12 cellular contexts compared by ENCODE assay signal in the genomic region with DNA sequence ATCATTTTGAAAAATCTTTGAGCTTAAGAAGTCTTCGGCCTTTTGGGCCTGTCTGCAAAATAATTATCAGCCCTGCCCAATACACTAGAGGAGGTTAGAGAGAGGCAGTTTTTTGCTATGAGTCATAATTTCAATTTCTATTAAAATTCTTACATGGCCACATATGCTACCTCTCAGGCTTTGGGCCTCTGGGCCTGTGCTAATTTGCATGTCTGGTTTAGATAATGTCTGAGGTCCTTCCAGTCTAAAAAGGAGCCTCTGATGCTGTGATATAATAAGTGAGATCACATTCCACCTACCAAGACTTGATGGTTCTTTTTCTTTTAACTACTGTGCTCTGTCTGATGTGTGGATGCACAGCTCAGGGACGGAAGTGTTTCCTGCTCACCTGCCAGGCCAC.
DNase-seq lines count a peak whose midpoint lies in the region; ATAC-seq, FAIRE-seq and TF ChIP-seq lines count a peak whose summit lies in the region.
"Had no signal": no experiment of that assay in that cellular context is flagged by ENCODE, and none has a peak within 500 bp of the region (broad histone marks: within the 10 kb centered on the region; RNA-seq: fewer than 3 reads in every experiment).

No MANE protein-coding gene starts in this region.

- H3K4me2 ChIP-seq in OCI-LY3 (ENCODE audit: low read length) (peak overlapping the region; percentile 44), HepG2 (ENCODE audit: low read depth, low read length) (no peak overlapping the region)
- H3K4me2 ChIP-seq: BLaER1 treated with 17β-estradiol and CSF1 and Interleukin-3, amounts not matched to agents 10 nM and 100 nM had no signal

- H3K4me3 ChIP-seq in OCI-LY3 (ENCODE audit: low read length) (peak overlapping the region; percentile 19; the same call in 1 of the 2 replicates), HepG2 (replicated peaks in 1 of 3; ENCODE audit: insufficient read depth in 1 of 3, low read depth in 2 of 3, low read length in 3 of 3) (no peak overlapping the region), H7 (ENCODE audit: insufficient read depth, low read depth, low read length) (no peak overlapping the region)
- H3K4me3 ChIP-seq: BLaER1 treated with 17β-estradiol and CSF1 and Interleukin-3, amounts not matched to agents 10 nM and 100 nM; K562 had no signal

- TF ChIP-seq EP300 in HepG2 (IDR thresholded peaks at IDR 0.05; ENCODE audit: low read depth in 2 of 2, low read length in 2 of 2) (no peak), HepG2 (CRISPR knock-in tag; IDR thresholded peaks at IDR 0.05; ENCODE audit: borderline replicate concordance) (no peak)

- H3K4me1 ChIP-seq in OCI-LY3 (ENCODE audit: low read length): peaks cover 11% of the 10 kb centered on the region
- no peaks in the 10 kb centered on the region for H3K4me1 ChIP-seq in HepG2 (ENCODE audit: insufficient read depth, low read length)

- in situ Hi-C loops in HepG2 (cut with HindIII; ENCODE audit: extremely low pct_ligation_motif_present, low pct_unique_long_range_greater_than_20kb): no loop called here

- H2AFZ ChIP-seq in OCI-LY3 (ENCODE audit: low read depth, low read length): no peak overlapping the region
- H2AFZ ChIP-seq in HepG2 (ENCODE audit: low read length): no peak overlapping the region

- DNase-seq in AG08395 (ENCODE audit: low spot score) (peak; percentile 41), HepG2 (ENCODE audit: low spot score) (no peak), KG1 (lab: John Stamatoyannopoulos, UW) (no peak), H7 (no peak)
- DNase-seq in stimulated activated CD4-positive, alpha-beta T cell treated with anti-CD3 and anti-CD28 coated beads, Interleukin-1b, Interleukin-23, amount 100 ng/mL, for 48 hours: no peak
- DNase-seq: stimulated activated CD4-positive, alpha-beta T cell treated with anti-CD3 and anti-CD28 coated beads, Interleukin-2, amount 100 ng/mL, for 48 hours had no signal

- BruUV-seq in HepG2 (replicated peaks; lab: Mats Ljungman, UMichigan): no TSS peak

- TF ChIP-seq CTCF in OCI-LY3 (IDR thresholded peaks at IDR 0.05; ENCODE audit: low read depth, low read length) (no peak), HepG2 (CRISPR knock-in tag; IDR thresholded peaks at IDR 0.05) (no peak)

- H4K20me1 ChIP-seq in OCI-LY3 (ENCODE audit: insufficient read depth, low read length) (no peaks in the 10 kb centered on the region), HepG2 (ENCODE audit: insufficient read depth, low read length) (no peaks in the 10 kb centered on the region)

- no peaks in the 10 kb centered on the region for H3K9me3 ChIP-seq in OCI-LY3 (ENCODE audit: insufficient read depth, low read length)
- no peaks in the 10 kb centered on the region for H3K9me3 ChIP-seq in HepG2 (ENCODE audit: low read length)
- H3K9me3 ChIP-seq: BLaER1 treated with 17β-estradiol and CSF1 and Interleukin-3, amounts not matched to agents 10 nM and 100 nM had no signal

- no peak for TF ChIP-seq RAD21 in HepG2 (CRISPR knock-in tag; IDR thresholded peaks at IDR 0.05)

- ATAC-seq in GM18909 (IDR thresholded peaks at IDR 0.05; ENCODE audit: poor library complexity, unreplicated experiment): peak; percentile 97
- peak; percentile 99 for ATAC-seq in HG02852 (IDR thresholded peaks at IDR 0.05; ENCODE audit: unreplicated experiment)
- no peak for ATAC-seq in HepG2
- ATAC-seq: K562 had no signal

- intact Hi-C loops in HepG2 (cut with micrococcal nuclease; ENCODE audit: unreplicated experiment): no loop called here

- POLR2A ChIA-PET in HepG2 (lab: Yijun Ruan, JAX): no interaction called here

- CTCF ChIA-PET in HepG2 (lab: Yijun Ruan, JAX; ENCODE audit: low intra/inter-chr PET ratio, low total read pairs): no interaction called here

- TF ChIP-seq POLR2A in HepG2 (IDR thresholded peaks at IDR 0.05; ENCODE audit: insufficient read depth in 1 of 2, low read depth in 2 of 2, low read length in 2 of 2): no peak

- H3K27ac ChIP-seq in OCI-LY3 (ENCODE audit: low read length) (peak overlapping the region; percentile 45; the same call in 1 of the 2 replicates), HepG2 (ENCODE audit: extremely low read length, insufficient read depth, low read length) (no peak overlapping the region)
- H3K27ac ChIP-seq: BLaER1 treated with 17β-estradiol and CSF1 and Interleukin-3, amounts not matched to agents 10 nM and 100 nM had no signal

- no peaks in the 10 kb centered on the region for H3K79me2 ChIP-seq in OCI-LY3 (ENCODE audit: low read length)
- H3K79me2 ChIP-seq in HepG2 (ENCODE audit: insufficient read depth, low read length): no peaks in the 10 kb centered on the region

- no peak for FAIRE-seq in HepG2 (lab: Jason Lieb, UNC)
- FAIRE-seq: bronchial epithelial cell, K562 had no signal

- WGBS in HepG2 (ENCODE audit: low lambda C conversion rate): 0% methylated on average over 2 of the region's 2 CpGs

- no peaks in the 10 kb centered on the region for H3K27me3 ChIP-seq in OCI-LY3 (ENCODE audit: low read depth, low read length)
- H3K27me3 ChIP-seq in HepG2 (ENCODE audit: control insufficient read depth in 1 of 2, insufficient read depth in 2 of 2, low read length in 2 of 2): peaks cover 2 to 35% of the 10 kb centered on the region in 2 experiments; a peak in 2 of 5 replicates
- H3K27me3 ChIP-seq in H7 (ENCODE audit: control insufficient read depth, insufficient read depth, low read length): no peaks in the 10 kb centered on the region
- H3K27me3 ChIP-seq: BLaER1 treated with 17β-estradiol and CSF1 and Interleukin-3, amounts not matched to agents 10 nM and 100 nM had no signal

- H3K9ac ChIP-seq in OCI-LY3 (ENCODE audit: low read length) (no peak overlapping the region), HepG2 (ENCODE audit: insufficient read depth, low read depth, low read length) (no peak overlapping the region)
- H3K9ac ChIP-seq: BLaER1 treated with 17β-estradiol and CSF1 and Interleukin-3, amounts not matched to agents 10 nM and 100 nM had no signal

- peaks cover 12% of the 10 kb centered on the region for H3K36me3 ChIP-seq in OCI-LY3 (replicated peaks; ENCODE audit: low read depth, low read length)
- H3K36me3 ChIP-seq in HepG2 (replicated peaks in 1 of 2; ENCODE audit: control insufficient read depth in 1 of 2, insufficient read depth in 2 of 2, low read length in 2 of 2): no peaks in the 10 kb centered on the region
- no peaks in the 10 kb centered on the region for H3K36me3 ChIP-seq in H7 (replicated peaks; ENCODE audit: control insufficient read depth, insufficient read depth, low read length)

TF ChIP-seq in HepG2, 621 proteins besides CTCF, POLR2A, EP300 and RAD21 (continues in another document):
- TF ChIP-seq SALL2 (CRISPR knock-in tag; IDR thresholded peaks at IDR 0.05) (no peak), ZNF883 (CRISPR knock-in tag; IDR thresholded peaks at IDR 0.05; ENCODE audit: not compliant biosample characterization) (no peak), PTBP1 (IDR thresholded peaks at IDR 0.05; ENCODE audit: low read depth, low read length, poor library complexity, severe bottlenecking) (no peak)
- TF ChIP-seq, protein P1, sequence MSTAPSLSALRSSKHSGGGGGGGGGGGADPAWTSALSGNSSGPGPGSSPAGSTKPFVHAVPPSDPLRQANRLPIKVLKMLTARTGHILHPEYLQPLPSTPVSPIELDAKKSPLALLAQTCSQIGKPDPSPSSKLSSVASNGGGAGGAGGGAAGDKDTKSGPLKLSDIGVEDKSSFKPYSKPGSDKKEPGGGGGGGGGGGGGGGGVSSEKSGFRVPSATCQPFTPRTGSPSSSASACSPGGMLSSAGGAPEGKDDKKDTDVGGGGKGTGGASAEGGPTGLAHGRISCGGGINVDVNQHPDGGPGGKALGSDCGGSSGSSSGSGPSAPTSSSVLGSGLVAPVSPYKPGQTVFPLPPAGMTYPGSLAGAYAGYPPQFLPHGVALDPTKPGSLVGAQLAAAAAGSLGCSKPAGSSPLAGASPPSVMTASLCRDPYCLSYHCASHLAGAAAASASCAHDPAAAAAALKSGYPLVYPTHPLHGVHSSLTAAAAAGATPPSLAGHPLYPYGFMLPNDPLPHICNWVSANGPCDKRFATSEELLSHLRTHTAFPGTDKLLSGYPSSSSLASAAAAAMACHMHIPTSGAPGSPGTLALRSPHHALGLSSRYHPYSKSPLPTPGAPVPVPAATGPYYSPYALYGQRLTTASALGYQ (CRISPR knock-in tag; IDR thresholded peaks at IDR 0.05): no peak
- TF ChIP-seq, protein P2, sequence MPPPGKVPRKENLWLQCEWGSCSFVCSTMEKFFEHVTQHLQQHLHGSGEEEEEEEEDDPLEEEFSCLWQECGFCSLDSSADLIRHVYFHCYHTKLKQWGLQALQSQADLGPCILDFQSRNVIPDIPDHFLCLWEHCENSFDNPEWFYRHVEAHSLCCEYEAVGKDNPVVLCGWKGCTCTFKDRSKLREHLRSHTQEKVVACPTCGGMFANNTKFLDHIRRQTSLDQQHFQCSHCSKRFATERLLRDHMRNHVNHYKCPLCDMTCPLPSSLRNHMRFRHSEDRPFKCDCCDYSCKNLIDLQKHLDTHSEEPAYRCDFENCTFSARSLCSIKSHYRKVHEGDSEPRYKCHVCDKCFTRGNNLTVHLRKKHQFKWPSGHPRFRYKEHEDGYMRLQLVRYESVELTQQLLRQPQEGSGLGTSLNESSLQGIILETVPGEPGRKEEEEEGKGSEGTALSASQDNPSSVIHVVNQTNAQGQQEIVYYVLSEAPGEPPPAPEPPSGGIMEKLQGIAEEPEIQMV (CRISPR knock-in tag; IDR thresholded peaks at IDR 0.05; ENCODE audit: low read depth): no peak
